In genomic region chr2:237134321-237134720, GRCh38 we compare ENCODE assay signal across 21 cellular contexts.
"Had no signal": no experiment of that assay in that cellular context is flagged by ENCODE, and none has a peak within 500 bp of the region (broad histone marks: within the 10 kb centered on the region; RNA-seq: fewer than 3 reads in every experiment).

No MANE protein-coding gene starts in this region.

- H3K9me3 ChIP-seq: adrenal gland, lower lobe of right lung, mucosa of descending colon, neutrophil, SK-N-SH, transverse colon had no signal

- H3K4me1 ChIP-seq: adrenal gland, foreskin keratinocyte, lower lobe of right lung, transverse colon had no signal

- H3K4me3 ChIP-seq: adrenal gland, cardiac muscle cell, dorsolateral prefrontal cortex, lower lobe of right lung, mucosa of descending colon, transverse colon had no signal

- H3K27ac ChIP-seq: adrenal gland, cardiac muscle cell, dorsolateral prefrontal cortex, foreskin keratinocyte, lower lobe of right lung, neutrophil had no signal

- H3K36me3 ChIP-seq: adrenal gland, cardiac muscle cell, lower lobe of right lung, neutrophil, transverse colon had no signal

- FAIRE-seq: endometrium had no signal

- H3K9ac ChIP-seq: SK-N-SH had no signal

- DNase-seq: activated CD4-positive, alpha-beta T cell treated with anti-CD3 and anti-CD28 coated beads, Interleukin-2, amount 50 U/mL, for 4 hours; activated CD4-positive, CD25-positive, alpha-beta regulatory T cell treated with anti-CD3 and anti-CD28 coated beads, Interleukin-2, amount 50 U/mL, for 72 hours; activated naive CD4-positive, alpha-beta T cell treated with anti-CD3 and anti-CD28 coated beads, Interleukin-2, amount 50 U/mL, for 16 hours; activated T-cell treated with anti-CD3 and anti-CD28 coated beads, Interleukin-2, amount 50 U/mL, for 24 hours; adrenal gland; dorsolateral prefrontal cortex; foreskin keratinocyte; head of caudate nucleus; left cardiac atrium; lower lobe of right lung; mucosa of descending colon; naive thymus-derived CD8-positive, alpha-beta T cell; posterior cingulate gyrus; SK-N-SH; T-cell; T-helper 9 cell; transverse colon had no signal

- ATAC-seq: foreskin keratinocyte; left cardiac atrium; lower lobe of right lung; mucosa of descending colon; naive thymus-derived CD8-positive, alpha-beta T cell; stimulated activated effector memory CD8-positive, alpha-beta T cell treated with anti-CD3 and anti-CD28 coated beads, Interleukin-12 subunit alpha, Interleukin-12 subunit beta, amount 100 ng/mL, for 72 hours; T-cell had no signal

- H3K27me3 ChIP-seq: adrenal gland, cardiac muscle cell, dorsolateral prefrontal cortex, foreskin keratinocyte, transverse colon had no signal

- H3K4me2 ChIP-seq: SK-N-SH had no signal
